Comparison of ENCODE assay signal across 21 cellular contexts in the genomic region with DNA sequence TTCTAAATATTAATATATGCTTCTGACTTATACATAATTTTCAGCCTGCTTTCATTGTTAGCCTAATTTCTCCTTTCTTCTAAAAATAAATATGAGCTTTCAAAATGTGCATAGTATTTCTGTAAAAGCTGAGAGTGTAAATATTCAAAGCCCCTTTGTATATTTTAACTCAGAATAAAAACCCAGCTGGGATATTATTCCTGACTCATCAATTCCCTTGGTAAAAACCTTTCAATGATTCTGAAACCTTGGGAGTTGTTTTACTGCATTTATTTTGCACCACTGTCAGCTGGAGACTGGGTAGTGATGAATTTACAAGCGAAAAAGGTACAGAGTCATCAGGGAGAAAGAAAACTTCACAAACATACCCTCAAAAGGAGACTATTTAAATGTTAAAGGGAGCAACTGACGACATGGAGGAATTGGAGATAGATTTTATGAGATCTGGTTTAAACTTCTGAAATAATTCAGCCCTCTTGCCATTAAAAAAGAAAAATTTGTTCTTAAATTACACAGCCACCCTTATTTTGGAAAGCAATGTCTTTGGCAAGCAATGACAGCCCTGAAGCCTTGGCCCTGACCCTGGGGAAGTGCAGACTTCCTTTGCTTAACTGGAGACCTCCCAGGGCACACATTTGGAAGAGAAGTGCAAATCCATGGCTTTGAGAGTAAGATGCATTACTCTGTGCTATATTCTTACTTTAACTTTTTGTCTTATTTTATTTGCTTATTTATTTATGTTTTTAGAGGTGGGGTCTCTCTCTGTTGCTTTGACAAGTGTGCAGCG. TPM values are rescaled to one million over a fixed set of nuclear protein-coding genes. Genes with fewer than 3 reads are reported as not detected.
DNase-seq lines count a peak whose midpoint lies in the region; ATAC-seq, FAIRE-seq and TF ChIP-seq lines count a peak whose summit lies in the region.
"Had no signal": no experiment of that assay in that cellular context is flagged by ENCODE, and none has a peak within 500 bp of the region (broad histone marks: within the 10 kb centered on the region; RNA-seq: fewer than 3 reads in every experiment).

No MANE protein-coding gene starts in this region.

- H3K9ac ChIP-seq in HepG2 (ENCODE audit: insufficient read depth, low read depth, low read length) (no peak overlapping the region), SK-N-MC (ENCODE audit: insufficient read length) (no peak overlapping the region), endodermal cell (ENCODE audit: extremely low read depth, low read length, poor library complexity, severe bottlenecking) (no peak overlapping the region)
- H3K9ac ChIP-seq: BLaER1, GM23248 had no signal

- no peaks in the 10 kb centered on the region for H3K27me3 Mint-ChIP-seq in endodermal cell (ENCODE audit: insufficient read depth)

- TF ChIP-seq POLR2A in HepG2 (IDR thresholded peaks at IDR 0.05; ENCODE audit: insufficient read depth in 1 of 2, low read depth in 2 of 2, low read length in 2 of 2) (no peak), right lobe of liver (IDR thresholded peaks at IDR 0.05) (no peak), tibial nerve (IDR thresholded peaks at IDR 0.05) (no peak)

- no peaks in the 10 kb centered on the region for H3K79me2 ChIP-seq in HepG2 (ENCODE audit: insufficient read depth, low read length)

- no peaks in the 10 kb centered on the region for H4K20me1 ChIP-seq in HepG2 (ENCODE audit: insufficient read depth, low read length)
- H4K20me1 ChIP-seq: BLaER1 had no signal

- H2AFZ ChIP-seq in HepG2 (ENCODE audit: low read length): no peak overlapping the region
- H2AFZ ChIP-seq: GM23248 had no signal

- CTCF ChIA-PET in HepG2 (lab: Yijun Ruan, JAX; ENCODE audit: low intra/inter-chr PET ratio, low total read pairs): no interaction called here

- POLR2A ChIA-PET in HepG2 (lab: Yijun Ruan, JAX): no interaction called here

- no peaks in the 10 kb centered on the region for H3K9me3 ChIP-seq in HepG2 (ENCODE audit: low read length)
- no peaks in the 10 kb centered on the region for H3K9me3 ChIP-seq in right lobe of liver
- no peaks in the 10 kb centered on the region for H3K9me3 ChIP-seq in SK-N-MC (ENCODE audit: low read depth, low read length)
- H3K9me3 ChIP-seq in endodermal cell (ENCODE audit: control insufficient read depth, low read length): peaks cover 8% of the 10 kb centered on the region
- peaks cover 0 to 8% (median 0%) of the 10 kb centered on the region in 4 donors for H3K9me3 ChIP-seq in tibial nerve

- H3K36me3 Mint-ChIP-seq in endodermal cell (ENCODE audit: low read depth): no peaks in the 10 kb centered on the region
- H3K36me3 Mint-ChIP-seq: CD14-positive monocyte; CD4-positive, alpha-beta memory T cell had no signal

- H3K27me3 ChIP-seq in HepG2 (ENCODE audit: control insufficient read depth in 1 of 2, insufficient read depth in 2 of 2, low read length in 2 of 2): no peaks in the 10 kb centered on the region
- no peaks in the 10 kb centered on the region for H3K27me3 ChIP-seq in right lobe of liver
- no peaks in the 10 kb centered on the region for H3K27me3 ChIP-seq in endodermal cell (ENCODE audit: control insufficient read depth, insufficient read depth, low read length, poor library complexity, severe bottlenecking)
- no peaks in the 10 kb centered on the region for H3K27me3 ChIP-seq in tibial nerve
- H3K27me3 ChIP-seq: BLaER1 had no signal

- H3K4me1 ChIP-seq in HepG2 (ENCODE audit: insufficient read depth, low read length) (no peaks in the 10 kb centered on the region), right lobe of liver (no peaks in the 10 kb centered on the region), endodermal cell (ENCODE audit: control insufficient read depth, insufficient read depth, low read length) (no peaks in the 10 kb centered on the region), tibial nerve (no peaks in the 10 kb centered on the region)
- H3K4me1 ChIP-seq: BLaER1 had no signal

- ATAC-seq in HepG2 (no peak), right lobe of liver (no peak), HG03039 (IDR thresholded peaks at IDR 0.05; ENCODE audit: unreplicated experiment) (no peak)

- WGBS in HepG2 (ENCODE audit: low lambda C conversion rate): 33% methylated on average over 3 of the region's 3 CpGs
- whole genome bisulfite sequencing in right lobe of liver (ENCODE audit: insufficient coverage, low coverage, low lambda C conversion rate, missing lambda C conversion rate): 62% methylated on average over 3 of the region's 3 CpGs
- WGBS in endodermal cell (ENCODE audit: insufficient coverage in 1 of 2, insufficient read length in 1 of 2), 2 experiments: 81 to 86% methylated on average over 1 to 3 of the region's 3 CpGs
- 56% methylated on average over 3 of the region's 3 CpGs for WGBS in tibial nerve, 2 donors

- peak overlapping the region; percentile 23 for H3K27ac Mint-ChIP-seq in endodermal cell
- H3K27ac Mint-ChIP-seq: CD14-positive monocyte; CD4-positive, alpha-beta memory T cell had no signal

- H3K27ac ChIP-seq in HepG2 (ENCODE audit: extremely low read length, insufficient read depth, low read length) (no peak overlapping the region), right lobe of liver (no peak overlapping the region), SK-N-MC (0 out of 2 replicates have a peak overlapping the region, but pooled peaks have one; percentile 4), endodermal cell (ENCODE audit: low read depth, low read length) (no peak overlapping the region), tibial nerve (no peak overlapping the region)
- H3K27ac ChIP-seq: 22Rv1, BLaER1, GM23248 had no signal

- intact Hi-C loops in HepG2 (cut with micrococcal nuclease; ENCODE audit: unreplicated experiment) (no loop called here), right lobe of liver (cut with DNase I) (no loop called here)

- H3K4me3 ChIP-seq in HepG2 (replicated peaks in 1 of 3; ENCODE audit: insufficient read depth in 1 of 3, low read depth in 2 of 3, low read length in 3 of 3) (no peak overlapping the region), right lobe of liver (no peak overlapping the region), SK-N-MC (0 out of 2 replicates have a peak overlapping the region, but pooled peaks have one; percentile 25), endodermal cell (ENCODE audit: low read length) (no peak overlapping the region), tibial nerve (no peak overlapping the region)
- H3K4me3 ChIP-seq: BLaER1, GM23248 had no signal

- TF ChIP-seq CTCF in HepG2 (CRISPR knock-in tag; IDR thresholded peaks at IDR 0.05): no peak
- no peak for TF ChIP-seq CTCF in right lobe of liver (IDR thresholded peaks at IDR 0.05)
- no peak for TF ChIP-seq CTCF in endodermal cell (conservative IDR thresholded peaks at IDR 0.05)
- no peak for TF ChIP-seq CTCF in tibial nerve (IDR thresholded peaks at IDR 0.05)

- no peak overlapping the region for H3K4me2 ChIP-seq in HepG2 (ENCODE audit: low read depth, low read length)
- H3K4me2 ChIP-seq: BLaER1 had no signal

- H3K36me3 ChIP-seq in HepG2 (replicated peaks in 1 of 2; ENCODE audit: control insufficient read depth in 1 of 2, insufficient read depth in 2 of 2, low read length in 2 of 2) (no peaks in the 10 kb centered on the region), right lobe of liver (no peaks in the 10 kb centered on the region), SK-N-MC (ENCODE audit: insufficient read depth, low read length) (no peaks in the 10 kb centered on the region), endodermal cell (ENCODE audit: control insufficient read depth, insufficient read depth, low read length) (no peaks in the 10 kb centered on the region), tibial nerve (no peaks in the 10 kb centered on the region)
- H3K36me3 ChIP-seq: BLaER1 had no signal

- no peak overlapping the region for H3K4me3 Mint-ChIP-seq in endodermal cell
- H3K4me3 Mint-ChIP-seq: CD14-positive monocyte; CD4-positive, alpha-beta memory T cell had no signal

- peaks cover 10% of the 10 kb centered on the region for H3K9me3 Mint-ChIP-seq in endodermal cell

- no TSS peak for BruUV-seq in HepG2 (replicated peaks; lab: Mats Ljungman, UMichigan)

- TF ChIP-seq EP300 in HepG2 (IDR thresholded peaks at IDR 0.05; ENCODE audit: low read depth in 2 of 2, low read length in 2 of 2) (no peak), HepG2 (CRISPR knock-in tag; IDR thresholded peaks at IDR 0.05; ENCODE audit: borderline replicate concordance) (no peak), tibial nerve (IDR thresholded peaks at IDR 0.05) (no peak)

- no peak for TF ChIP-seq RAD21 in HepG2 (CRISPR knock-in tag; IDR thresholded peaks at IDR 0.05)

- no peaks in the 10 kb centered on the region for H3K4me1 Mint-ChIP-seq in endodermal cell
- H3K4me1 Mint-ChIP-seq: CD14-positive monocyte; CD4-positive, alpha-beta memory T cell had no signal

- no peak for DNase-seq in HepG2 (ENCODE audit: low spot score)
- no peak for DNase-seq in right lobe of liver
- DNase-seq in SK-N-MC (ENCODE audit: low read depth, low spot score): no peak
- no peak for DNase-seq in endodermal cell
- DNase-seq in HuH-7.5 (ENCODE audit: low spot score): no peak
- no peak for DNase-seq in tibial nerve (ENCODE audit: low spot score in 2 of 2)
- DNase-seq: CD4-positive, alpha-beta memory T cell; DMS153; DMS79; GDM1; GM23248; H7 had no signal

- FAIRE-seq in HepG2 (lab: Jason Lieb, UNC): no peak
- FAIRE-seq: GM12892, GM18507 had no signal

- in situ Hi-C loops in HepG2 (cut with HindIII; ENCODE audit: extremely low pct_ligation_motif_present, low pct_unique_long_range_greater_than_20kb): no loop called here

RNA-seq across cellular contexts. Expression of a gene that starts 21.8 kb away (rescaled TPM):
- not detected in 2 replicates for total RNA-seq in HepG2 (2016; rRNA removed; fragmentation: Illumina TruSeq; extraction: Trizol)
- total RNA-seq in HepG2 (2016; cell fraction: cytosol; rRNA removed; fragmentation: Illumina TruSeq; extraction: Trizol; ENCODE audit: low read depth): not detected in 2 replicates
- not detected in 2 replicates for total RNA-seq in HepG2 (2016; cell fraction: insoluble cytoplasmic fraction; rRNA removed; fragmentation: Illumina TruSeq; extraction: Trizol)
- not detected in 2 replicates for total RNA-seq in HepG2 (2016; cell fraction: membrane; rRNA removed; fragmentation: Illumina TruSeq; extraction: Trizol)
- not detected in 2 replicates for total RNA-seq in HepG2 (2016; cell fraction: nucleus; rRNA removed; fragmentation: Illumina TruSeq; extraction: Trizol)
- polyA plus RNA-seq in HepG2 (2011; rRNA removed): not detected in 2 replicates
- not detected in 2 replicates for polyA plus RNA-seq in HepG2 (2011; cell fraction: cytosol; rRNA removed)
- polyA plus RNA-seq in HepG2 (2011; cell fraction: nucleus; rRNA removed): not detected in 2 replicates
- not detected in 2 replicates for polyA plus RNA-seq in HepG2 (2012)
- not detected in 2 replicates for polyA plus RNA-seq in HepG2 (2016; cell fraction: cytosol; fragmentation: Illumina TruSeq; extraction: Trizol; ENCODE audit: low read depth)
- not detected in 2 replicates for polyA plus RNA-seq in HepG2 (2016; cell fraction: insoluble cytoplasmic fraction; fragmentation: Illumina TruSeq; extraction: Trizol; ENCODE audit: low read depth)
- polyA plus RNA-seq in HepG2 (2016; cell fraction: membrane; fragmentation: Illumina TruSeq; extraction: Trizol; ENCODE audit: low read depth): not detected in 2 replicates
- not detected in 2 replicates for polyA plus RNA-seq in HepG2 (2016; cell fraction: nucleus; fragmentation: Illumina TruSeq; extraction: Trizol; ENCODE audit: insufficient read depth, low read depth)
- polyA minus RNA-seq in HepG2 (2011; rRNA and poly(A)+ RNA removed; ENCODE audit: low replicate concordance): not detected in 2 replicates
- polyA minus RNA-seq in HepG2 (2011; cell fraction: cytosol; rRNA and poly(A)+ RNA removed): not detected in 2 replicates
- polyA minus RNA-seq in HepG2 (2011; cell fraction: nucleus; rRNA and poly(A)+ RNA removed): not detected in 2 replicates
- total RNA-seq in right lobe of liver: not detected
- under 1 TPM in 1 of 2 donors, not detected in 1; 0.13 TPM for total RNA-seq in endodermal cell
- not detected for polyA plus RNA-seq in endodermal cell (2013, experiment 1 of 2)
- polyA plus RNA-seq in endodermal cell (2013, experiment 2 of 2): not detected
- not detected for total RNA-seq in tibial nerve
- total RNA-seq: A673; CD4-positive, alpha-beta memory T cell; Daoy; GM23248; H7 had no signal
- polyA plus RNA-seq: AG04450; CD14-positive monocyte; CD4-positive, alpha-beta memory T cell; GM23248 had no signal

RNA-seq across cellular contexts. Expression of a gene that starts 26.5 kb away (rescaled TPM):
- total RNA-seq in HepG2 (2016; rRNA removed; fragmentation: Illumina TruSeq; extraction: Trizol): 0.22 TPM in 1 of 2 replicates, not detected in the other
- total RNA-seq in HepG2 (2016; cell fraction: cytosol; rRNA removed; fragmentation: Illumina TruSeq; extraction: Trizol; ENCODE audit: low read depth): not detected in 2 replicates
- 0.17 TPM in 1 of 2 replicates, not detected in the other for total RNA-seq in HepG2 (2016; cell fraction: insoluble cytoplasmic fraction; rRNA removed; fragmentation: Illumina TruSeq; extraction: Trizol)
- not detected in 2 replicates for total RNA-seq in HepG2 (2016; cell fraction: membrane; rRNA removed; fragmentation: Illumina TruSeq; extraction: Trizol)
- total RNA-seq in HepG2 (2016; cell fraction: nucleus; rRNA removed; fragmentation: Illumina TruSeq; extraction: Trizol): 0.34 TPM in 1 of 2 replicates, not detected in the other
- polyA plus RNA-seq in HepG2 (2011; rRNA removed): 0.13 and 0.24 TPM in 2 replicates
- 0.13 TPM in 1 of 2 replicates, not detected in the other for polyA plus RNA-seq in HepG2 (2011; cell fraction: cytosol; rRNA removed)
- polyA plus RNA-seq in HepG2 (2011; cell fraction: nucleus; rRNA removed): 0.79 and 0.92 TPM in 2 replicates
- polyA plus RNA-seq in HepG2 (2012): 0.13 and 0.15 TPM in 2 replicates
- polyA plus RNA-seq in HepG2 (2016; cell fraction: cytosol; fragmentation: Illumina TruSeq; extraction: Trizol; ENCODE audit: low read depth): not detected in 2 replicates
- polyA plus RNA-seq in HepG2 (2016; cell fraction: insoluble cytoplasmic fraction; fragmentation: Illumina TruSeq; extraction: Trizol; ENCODE audit: low read depth): not detected in 2 replicates
- polyA plus RNA-seq in HepG2 (2016; cell fraction: membrane; fragmentation: Illumina TruSeq; extraction: Trizol; ENCODE audit: low read depth): not detected in 2 replicates
- not detected in 2 replicates for polyA plus RNA-seq in HepG2 (2016; cell fraction: nucleus; fragmentation: Illumina TruSeq; extraction: Trizol; ENCODE audit: insufficient read depth, low read depth)
- polyA minus RNA-seq in HepG2 (2011; rRNA and poly(A)+ RNA removed; ENCODE audit: low replicate concordance): 0.66 and 0.80 TPM in 2 replicates
- polyA minus RNA-seq in HepG2 (2011; cell fraction: cytosol; rRNA and poly(A)+ RNA removed): not detected in 2 replicates
- 2.9 and 4.2 TPM in 2 replicates for polyA minus RNA-seq in HepG2 (2011; cell fraction: nucleus; rRNA and poly(A)+ RNA removed)
- 1 to 10 TPM in 1 of 6 experiments, under 1 TPM in 5; 0.20 to 2.3 (median 0.37) TPM for total RNA-seq in right lobe of liver
- under 1 TPM in 1 of 2 donors, not detected in 1; 0.20 TPM for total RNA-seq in endodermal cell
- 0.50 TPM for polyA plus RNA-seq in endodermal cell (2013, experiment 1 of 2)
- 0.41 TPM for polyA plus RNA-seq in endodermal cell (2013, experiment 2 of 2)
- total RNA-seq in tibial nerve: not detected
- total RNA-seq: CD4-positive, alpha-beta memory T cell; Daoy; GM23248 had no signal
- polyA plus RNA-seq: AG04450; CD14-positive monocyte; CD4-positive, alpha-beta memory T cell; GM23248 had no signal

RNA-seq across cellular contexts. Expression of a gene that starts 49.9 kb away (rescaled TPM):
- 19.7 and 27.7 TPM in 2 replicates for total RNA-seq in HepG2 (2016; rRNA removed; fragmentation: Illumina TruSeq; extraction: Trizol)
- 1.8 and 2.6 TPM in 2 replicates for total RNA-seq in HepG2 (2016; cell fraction: cytosol; rRNA removed; fragmentation: Illumina TruSeq; extraction: Trizol; ENCODE audit: low read depth)
- 20.6 and 25.9 TPM in 2 replicates for total RNA-seq in HepG2 (2016; cell fraction: insoluble cytoplasmic fraction; rRNA removed; fragmentation: Illumina TruSeq; extraction: Trizol)
- 4.3 and 5.1 TPM in 2 replicates for total RNA-seq in HepG2 (2016; cell fraction: membrane; rRNA removed; fragmentation: Illumina TruSeq; extraction: Trizol)
- 11.1 and 14.0 TPM in 2 replicates for total RNA-seq in HepG2 (2016; cell fraction: nucleus; rRNA removed; fragmentation: Illumina TruSeq; extraction: Trizol)
- 8.9 and 12.8 TPM in 2 replicates for polyA plus RNA-seq in HepG2 (2011; rRNA removed)
- polyA plus RNA-seq in HepG2 (2011; cell fraction: cytosol; rRNA removed): 10.2 and 15.5 TPM in 2 replicates
- 8.4 and 8.6 TPM in 2 replicates for polyA plus RNA-seq in HepG2 (2011; cell fraction: nucleus; rRNA removed)
- 18.2 and 29.1 TPM in 2 replicates for polyA plus RNA-seq in HepG2 (2012)
- 1.9 and 2.0 TPM in 2 replicates for polyA plus RNA-seq in HepG2 (2016; cell fraction: cytosol; fragmentation: Illumina TruSeq; extraction: Trizol; ENCODE audit: low read depth)
- polyA plus RNA-seq in HepG2 (2016; cell fraction: insoluble cytoplasmic fraction; fragmentation: Illumina TruSeq; extraction: Trizol; ENCODE audit: low read depth): 26.5 and 27.8 TPM in 2 replicates
- 3.6 and 3.9 TPM in 2 replicates for polyA plus RNA-seq in HepG2 (2016; cell fraction: membrane; fragmentation: Illumina TruSeq; extraction: Trizol; ENCODE audit: low read depth)
- 12.7 and 13.2 TPM in 2 replicates for polyA plus RNA-seq in HepG2 (2016; cell fraction: nucleus; fragmentation: Illumina TruSeq; extraction: Trizol; ENCODE audit: insufficient read depth, low read depth)
- 5.4 and 8.6 TPM in 2 replicates for polyA minus RNA-seq in HepG2 (2011; rRNA and poly(A)+ RNA removed; ENCODE audit: low replicate concordance)
- 10.2 and 11.8 TPM in 2 replicates for polyA minus RNA-seq in HepG2 (2011; cell fraction: cytosol; rRNA and poly(A)+ RNA removed)
- 12.7 and 13.4 TPM in 2 replicates for polyA minus RNA-seq in HepG2 (2011; cell fraction: nucleus; rRNA and poly(A)+ RNA removed)
- 10 to 100 TPM; 28.7 to 62.4 (median 41.9) TPM for total RNA-seq in right lobe of liver
- total RNA-seq in endodermal cell: 10 to 100 TPM; 12.4 to 16.8 TPM
- 17.4 TPM for polyA plus RNA-seq in endodermal cell (2013, experiment 1 of 2)
- polyA plus RNA-seq in endodermal cell (2013, experiment 2 of 2): 16.0 TPM
- 10 to 100 TPM in 1 of 4 donors, 1 to 10 TPM in 3; 3.7 to 10.7 (median 7.5) TPM for total RNA-seq in tibial nerve
